Comparison of ENCODE assay signal across 1 cellular context in genomic region chr7:101140746-101141382, GRCh38.
A peak's percentile ranks its signal among the peaks of the same experiment; 100 is the strongest.
TF ChIP-seq lines count a peak whose summit lies in the region.

No MANE protein-coding gene starts in this region.

TF ChIP-seq in HepG2, 621 proteins besides CTCF, POLR2A, EP300 and RAD21:
- TF ChIP-seq DR1 (CRISPR knock-in tag; IDR thresholded peaks at IDR 0.05) (no peak), BHLHE40 (IDR thresholded peaks at IDR 0.05; ENCODE audit: low read length) (peak; percentile 19; the same call in 1 of the 2 replicates)
